Comparison of ENCODE assay signal across 11 cellular contexts in the genomic region with DNA sequence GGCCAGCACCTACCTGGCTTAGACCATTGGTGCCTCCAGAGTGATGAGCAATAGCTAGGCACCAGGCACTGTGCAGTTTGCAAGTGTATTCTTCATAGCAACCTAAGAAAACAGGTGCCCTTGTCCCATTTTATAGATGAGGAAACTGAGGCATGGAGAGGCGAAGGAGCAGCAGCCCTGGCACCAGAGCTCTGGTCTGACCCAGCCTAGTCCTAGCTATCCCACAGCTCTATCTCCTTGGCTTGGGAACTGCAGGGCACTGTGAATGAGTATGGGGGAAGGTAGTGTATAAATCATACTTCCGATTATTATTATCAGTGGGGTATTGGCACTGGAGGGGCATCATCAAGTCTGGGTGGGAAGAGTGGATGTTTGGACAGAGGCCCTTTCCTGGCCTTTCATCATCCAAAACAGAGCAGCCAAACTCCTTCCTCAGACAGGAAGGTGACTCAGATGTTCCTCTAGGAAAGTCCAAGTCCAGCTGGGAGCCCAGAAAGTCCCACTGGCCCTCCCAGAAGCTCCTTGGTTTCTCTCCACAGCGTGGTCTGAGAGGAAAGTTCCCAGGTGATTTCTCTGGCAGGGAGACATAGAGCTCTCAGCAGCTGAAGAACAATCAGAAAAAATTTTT. TPM values are rescaled to one million over a fixed set of nuclear protein-coding genes. Genes with fewer than 3 reads are reported as not detected.
DNase-seq lines count a peak whose midpoint lies in the region; ATAC-seq and TF ChIP-seq lines count a peak whose summit lies in the region.
"Had no signal": no experiment of that assay in that cellular context is flagged by ENCODE, and none has a peak within 500 bp of the region (broad histone marks: within the 10 kb centered on the region; RNA-seq: fewer than 3 reads in every experiment).

No MANE protein-coding gene starts in this region.

- H3K27ac ChIP-seq in vagina = peak overlapping the region; percentile 57
- H3K27ac ChIP-seq: BLaER1 treated with 17β-estradiol and CSF1 and Interleukin-3, amounts not matched to agents 10 nM and 100 nM had no signal

- H3K27ac Mint-ChIP-seq in endothelial cell (ENCODE audit: unreplicated experiment) = peak overlapping the region; percentile 44
- H3K27ac Mint-ChIP-seq: activated CD4-positive, alpha-beta T cell treated with anti-CD3 and anti-CD28 coated beads for 36 hours had no signal

- peak; percentile 36 for ATAC-seq in Right ventricle myocardium superior (ENCODE audit: poor library complexity)
- ATAC-seq in HG02938 (IDR thresholded peaks at IDR 0.05; ENCODE audit: unreplicated experiment) = no peak
- ATAC-seq: activated CD4-positive, alpha-beta T cell treated with anti-CD3 and anti-CD28 coated beads for 36 hours had no signal

- no peaks in the 10 kb centered on the region for H3K27me3 ChIP-seq in vagina
- H3K27me3 ChIP-seq: BLaER1 treated with 17β-estradiol and CSF1 and Interleukin-3, amounts not matched to agents 10 nM and 100 nM had no signal

- intact Hi-C loops in Right ventricle myocardium superior (cut with DNase I) (no loop called here), cardiac septum (cut with DNase I) (loop anchor here (2.0 kb wide), 1 partner anchor 56 kb away; the partner anchor contains the start of gene CX3CL1), vagina (cut with DNase I) (no loop called here)

- H3K4me3 ChIP-seq in vagina = no peak overlapping the region
- H3K4me3 ChIP-seq: BLaER1 treated with 17β-estradiol and CSF1 and Interleukin-3, amounts not matched to agents 10 nM and 100 nM had no signal

- H3K36me3 ChIP-seq in vagina = no peaks in the 10 kb centered on the region
- H3K36me3 ChIP-seq: BLaER1 treated with 17β-estradiol and CSF1 and Interleukin-3, amounts not matched to agents 10 nM and 100 nM had no signal

- peaks cover 12% of the 10 kb centered on the region for H3K4me1 ChIP-seq in vagina

- no peak for TF ChIP-seq POLR2A in vagina (IDR thresholded peaks at IDR 0.05)

- H3K4me3 Mint-ChIP-seq in endothelial cell (ENCODE audit: unreplicated experiment) = no peak overlapping the region
- H3K4me3 Mint-ChIP-seq: activated CD4-positive, alpha-beta T cell treated with anti-CD3 and anti-CD28 coated beads for 36 hours had no signal

- no peaks in the 10 kb centered on the region for H3K9me3 Mint-ChIP-seq in endothelial cell (ENCODE audit: unreplicated experiment)

- peaks cover 28% of the 10 kb centered on the region for H3K4me1 Mint-ChIP-seq in endothelial cell (ENCODE audit: unreplicated experiment)

- H3K9me3 ChIP-seq in vagina = no peaks in the 10 kb centered on the region
- H3K9me3 ChIP-seq: BLaER1 treated with 17β-estradiol and CSF1 and Interleukin-3, amounts not matched to agents 10 nM and 100 nM had no signal

- peaks cover 8% of the 10 kb centered on the region for H3K27me3 Mint-ChIP-seq in endothelial cell (ENCODE audit: unreplicated experiment)
- H3K27me3 Mint-ChIP-seq: activated CD4-positive, alpha-beta T cell treated with anti-CD3 and anti-CD28 coated beads for 36 hours had no signal

- no peaks in the 10 kb centered on the region for H3K36me3 Mint-ChIP-seq in endothelial cell (ENCODE audit: low read depth, unreplicated experiment)

- DNase-seq in Right ventricle myocardium superior = no peak
- DNase-seq in cardiac septum (ENCODE audit: low spot score) = no peak
- DNase-seq in endothelial cell (ENCODE audit: low spot score) = no peak
- peak; percentile 87 to 97 for DNase-seq in lung microvascular endothelial cell (ENCODE audit: low read depth in 2 of 2)
- DNase-seq in vagina (ENCODE audit: extremely low spot score in 2 of 2) = no peak
- DNase-seq in NCI-H526 treated with DMSO at 0.1 percent for 48 hours (lab: John Stamatoyannopoulos, UW) = no peak
- DNase-seq in NCI-H748 treated with DMSO at 0.1 percent for 48 hours (lab: John Stamatoyannopoulos, UW) = no peak
- DNase-seq: activated CD4-positive, alpha-beta T cell treated with anti-CD3 and anti-CD28 coated beads for 36 hours; NCI-H2227 treated with DMSO at 0.1 percent for 48 hours had no signal

- TF ChIP-seq CTCF in endothelial cell (IDR thresholded peaks at IDR 0.05; ENCODE audit: unreplicated experiment) = no peak
- TF ChIP-seq CTCF in vagina (IDR thresholded peaks at IDR 0.05) = no peak

RNA-seq across cellular contexts. Expression of gene PLLP, which starts 32.0 kb away (rescaled TPM):
- 3.2 TPM for total RNA-seq in Right ventricle myocardium superior
- total RNA-seq in cardiac septum = 1.2 TPM
- 3.3 TPM for total RNA-seq in endothelial cell (ENCODE audit: unreplicated experiment)
- total RNA-seq in lung microvascular endothelial cell = 5.2 and 6.3 TPM in 2 replicates
- 44.0 TPM for total RNA-seq in vagina

RNA-seq across cellular contexts. Expression of gene CCL22, which starts 42.1 kb away (rescaled TPM):
- total RNA-seq in Right ventricle myocardium superior (not detected), cardiac septum (not detected), endothelial cell (ENCODE audit: unreplicated experiment) (not detected), lung microvascular endothelial cell (not detected in 2 replicates), vagina (0.49 TPM)

RNA-seq across cellular contexts. Expression of gene CX3CL1, which starts 55.8 kb away (rescaled TPM):
- 11.6 TPM for total RNA-seq in Right ventricle myocardium superior
- 8.7 TPM for total RNA-seq in cardiac septum
- total RNA-seq in endothelial cell (ENCODE audit: unreplicated experiment) = 9.2 TPM
- total RNA-seq in lung microvascular endothelial cell = 2.0 and 2.8 TPM in 2 replicates
- total RNA-seq in vagina = 24.8 TPM
- total RNA-seq: activated CD4-positive, alpha-beta T cell treated with anti-CD3 and anti-CD28 coated beads for 36 hours had no signal

Comparison
In these comparisons a context has a peak if more than half of its experiments do, and no peak if none do; other contexts are left out.
1. DNase-seq: peak in lung microvascular endothelial cell (2 of 2); none in Right ventricle myocardium superior (single experiment), cardiac septum (single experiment), endothelial cell (single experiment), vagina (0 of 2), NCI-H526 treated with DMSO at 0.1 percent for 48 hours (single experiment) and NCI-H748 treated with DMSO at 0.1 percent for 48 hours (single experiment).